17 cellular contexts compared by ENCODE assay signal in the genomic region with DNA sequence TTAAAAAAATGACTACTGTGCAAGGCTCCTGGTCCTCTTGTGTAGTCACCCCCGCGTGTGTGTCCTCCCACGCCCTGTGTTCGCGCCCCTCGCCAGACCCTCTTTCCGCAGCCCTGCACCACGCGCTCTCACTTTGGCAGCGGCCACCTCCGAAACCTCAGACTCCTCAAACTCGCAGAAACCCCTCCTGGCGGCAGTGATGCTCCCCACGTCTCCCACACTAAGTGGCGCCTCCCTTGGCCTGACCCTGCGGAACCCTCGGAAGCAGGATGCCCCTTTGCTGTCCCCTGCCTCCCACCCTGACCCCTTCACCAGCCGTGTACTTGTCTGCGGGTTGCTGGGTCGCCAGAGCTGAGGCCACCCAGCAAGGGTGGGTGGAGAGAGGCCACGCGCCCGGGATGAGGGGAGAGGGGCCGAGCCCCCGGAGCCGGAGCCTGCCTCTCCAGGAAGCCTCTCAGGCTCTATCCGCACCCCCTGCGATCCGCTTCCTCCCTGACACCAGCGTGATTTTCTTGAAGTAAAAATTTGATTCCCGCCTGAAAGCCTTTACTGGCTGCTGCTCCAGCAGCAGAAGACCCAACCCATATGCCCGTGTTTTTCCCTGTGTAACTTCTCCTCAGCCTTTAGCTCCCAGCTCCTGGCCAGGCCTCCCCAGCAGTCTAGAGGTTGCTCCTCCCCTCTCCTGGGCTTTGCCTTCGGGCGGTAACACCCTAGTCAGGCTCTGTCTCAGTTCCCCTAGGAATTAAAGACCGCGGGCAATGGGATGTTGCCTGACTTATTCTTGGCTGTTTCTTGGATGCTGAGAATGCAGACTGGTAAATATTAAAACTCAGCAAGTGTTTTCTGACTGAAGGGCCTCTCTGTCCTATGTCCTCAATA.
"Had no signal": no experiment of that assay in that cellular context is flagged by ENCODE, and none has a peak within 500 bp of the region (broad histone marks: within the 10 kb centered on the region; RNA-seq: fewer than 3 reads in every experiment).

No MANE protein-coding gene starts in this region.

- H3K4me1 Mint-ChIP-seq: activated T-helper 17 cell treated with anti-CD3 and anti-CD28 coated beads, Interleukin-2, amount 50 U/mL, for 72 hours; brain had no signal

- H3K36me3 ChIP-seq: neutrophil, pancreas, right lobe of liver, WERI-Rb-1 had no signal

- H3K4me3 ChIP-seq: left lung, lung, pancreas, right lobe of liver, stomach, transverse colon had no signal

- H3K27ac Mint-ChIP-seq: activated T-helper 17 cell treated with anti-CD3 and anti-CD28 coated beads, Interleukin-2, amount 50 U/mL, for 72 hours; brain; stimulated activated memory B cell treated with anti-CD40 and anti-IgM and Interleukin-4, amounts not matched to agents 10 μg/mL and 1 μg/mL and 100 μg/mL, for 72 hours had no signal

- H3K27me3 ChIP-seq: left lung, neutrophil, pancreas, right lobe of liver, stomach, transverse colon had no signal

- H3K36me3 Mint-ChIP-seq: activated naive CD4-positive, alpha-beta T cell treated with anti-CD3 and anti-CD28 coated beads, Interleukin-2, amount 50 U/mL, for 72 hours had no signal

- ATAC-seq: activated naive CD4-positive, alpha-beta T cell treated with anti-CD3 and anti-CD28 coated beads, Interleukin-2, amount 50 U/mL, for 72 hours; activated T-helper 17 cell treated with anti-CD3 and anti-CD28 coated beads, Interleukin-2, amount 50 U/mL, for 72 hours; left lung; naive thymus-derived CD4-positive, alpha-beta T cell; pancreas; right lobe of liver; stimulated activated memory B cell treated with anti-CD40 and anti-IgM and Interleukin-4, amounts not matched to agents 10 μg/mL and 1 μg/mL and 100 μg/mL, for 72 hours had no signal

- DNase-seq: activated T-cell treated with anti-CD3 and anti-CD28 coated beads, Interleukin-2, amount 50 U/mL, for 1 hour; aorta; naive thymus-derived CD4-positive, alpha-beta T cell; small intestine; stimulated activated CD4-positive, alpha-beta T cell treated with anti-CD3 and anti-CD28 coated beads, Interleukin-2, amount 100 ng/mL, for 24 hours; stomach; transverse colon; WERI-Rb-1 had no signal

- H3K27ac ChIP-seq: left lung, neutrophil, pancreas, right lobe of liver, stomach, transverse colon, WERI-Rb-1 had no signal

- H3K9me3 Mint-ChIP-seq: activated naive CD4-positive, alpha-beta T cell treated with anti-CD3 and anti-CD28 coated beads, Interleukin-2, amount 50 U/mL, for 72 hours; activated T-helper 17 cell treated with anti-CD3 and anti-CD28 coated beads, Interleukin-2, amount 50 U/mL, for 72 hours; naive thymus-derived CD4-positive, alpha-beta T cell; stimulated activated memory B cell treated with anti-CD40 and anti-IgM and Interleukin-4, amounts not matched to agents 10 μg/mL and 1 μg/mL and 100 μg/mL, for 72 hours had no signal

- H3K27me3 Mint-ChIP-seq: activated T-helper 17 cell treated with anti-CD3 and anti-CD28 coated beads, Interleukin-2, amount 50 U/mL, for 72 hours; brain; naive thymus-derived CD4-positive, alpha-beta T cell; stimulated activated memory B cell treated with anti-CD40 and anti-IgM and Interleukin-4, amounts not matched to agents 10 μg/mL and 1 μg/mL and 100 μg/mL, for 72 hours had no signal

- H3K9me3 ChIP-seq: left lung, neutrophil, pancreas, right lobe of liver, stomach, transverse colon had no signal

- H3K4me1 ChIP-seq: left lung, right lobe of liver, transverse colon had no signal

- H3K4me3 Mint-ChIP-seq: activated T-helper 17 cell treated with anti-CD3 and anti-CD28 coated beads, Interleukin-2, amount 50 U/mL, for 72 hours; brain; naive thymus-derived CD4-positive, alpha-beta T cell; stimulated activated memory B cell treated with anti-CD40 and anti-IgM and Interleukin-4, amounts not matched to agents 10 μg/mL and 1 μg/mL and 100 μg/mL, for 72 hours had no signal
